In the genomic region with DNA sequence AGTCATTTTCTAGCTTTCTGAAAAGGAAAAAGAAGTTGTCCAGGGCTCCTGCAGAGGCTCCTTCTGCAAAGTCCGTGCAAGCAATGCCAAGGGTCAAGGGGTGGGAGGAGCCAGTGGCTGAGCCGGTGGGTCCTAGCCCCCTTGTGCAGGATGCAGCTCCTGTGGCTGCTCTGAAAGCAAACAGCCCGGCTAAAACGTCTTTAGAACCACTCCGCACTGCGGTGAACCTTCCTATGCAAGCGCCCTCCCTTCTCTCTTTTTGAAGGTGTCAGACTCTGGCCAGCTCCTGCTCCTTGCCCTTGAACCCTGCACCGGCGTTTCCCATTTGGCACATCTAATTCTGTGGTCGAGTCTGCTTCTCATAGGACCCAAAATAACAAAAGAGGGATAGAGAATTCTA, we compare ENCODE assay signal across 24 cellular contexts.
A peak's percentile ranks its signal among the peaks of the same experiment; 100 is the strongest.
DNase-seq lines count a peak whose midpoint lies in the region; ATAC-seq, FAIRE-seq and TF ChIP-seq lines count a peak whose summit lies in the region.
"Had no signal": no experiment of that assay in that cellular context is flagged by ENCODE, and none has a peak within 500 bp of the region (broad histone marks: within the 10 kb centered on the region; RNA-seq: fewer than 3 reads in every experiment).

No MANE protein-coding gene starts in this region.

- TF ChIP-seq CTCF in Loucy (conservative IDR thresholded peaks at IDR 0.05; ENCODE audit: low read length) (no peak), H1 (IDR thresholded peaks at IDR 0.05; ENCODE audit: control extremely low read depth in 1 of 3, insufficient read depth in 1 of 3, low read depth in 1 of 3, low read length in 3 of 3) (no peak), suprapubic skin (IDR thresholded peaks at IDR 0.05) (no peak)

- POLR2A ChIA-PET in H1 (lab: Charles Lee; ENCODE audit: partially characterized antibody): no interaction called here

- no peak for FAIRE-seq in H1 (lab: Jason Lieb, UNC)
- FAIRE-seq: A549, D721Med, GM12878, GM19239 had no signal

- no peak overlapping the region for H2BK5ac ChIP-seq in H1 (ENCODE audit: low read depth, low read length)
- H2BK5ac ChIP-seq in mesendoderm (ENCODE audit: low read length): no peak overlapping the region

- CTCF ChIA-PET in H1 (lab: Charles Lee; ENCODE audit: partially characterized antibody): interaction anchor here (1.3 to 2.8 kb wide), 2 partner anchors 11 to 14 kb away, joined by 3 to 17 read pairs; no protein-coding TSS in a partner anchor

- H3K4me3 ChIP-seq in Loucy (ENCODE audit: low read length, poor library complexity, severe bottlenecking): no peak overlapping the region
- H3K4me3 ChIP-seq in H1 (ENCODE audit: extremely low read depth in 1 of 4, insufficient read depth in 2 of 4, low read depth in 3 of 4, low read length in 4 of 4): no peak overlapping the region
- no peak overlapping the region for H3K4me3 ChIP-seq in mesendoderm (ENCODE audit: low read length)
- no peak overlapping the region for H3K4me3 ChIP-seq in suprapubic skin
- H3K4me3 ChIP-seq: A549; BLaER1 treated with 17β-estradiol and CSF1 and Interleukin-3, amounts not matched to agents 10 nM and 100 nM; GM12878; GM23338 had no signal

- no peak overlapping the region for H4K91ac ChIP-seq in H1 (replicated peaks; ENCODE audit: insufficient read length, low read length)

- H2BK120ac ChIP-seq in H1 (replicated peaks; ENCODE audit: low read depth, low read length) (no peak overlapping the region), mesendoderm (ENCODE audit: low read depth, low read length) (no peak overlapping the region)

- no peak overlapping the region for H2BK12ac ChIP-seq in H1 (ENCODE audit: low read depth, low read length)

- H3K79me2 ChIP-seq in Loucy (ENCODE audit: insufficient read depth, low read length) (no peaks in the 10 kb centered on the region), H1 (ENCODE audit: control insufficient read depth in 1 of 2, insufficient read depth in 2 of 2, low read length in 2 of 2) (no peaks in the 10 kb centered on the region), mesendoderm (ENCODE audit: control insufficient read depth, insufficient read depth, low read length) (no peaks in the 10 kb centered on the region)

- H3K4ac ChIP-seq in H1 (replicated peaks; ENCODE audit: insufficient read length, low read depth, low read length): no peak overlapping the region
- H3K4ac ChIP-seq in mesendoderm (ENCODE audit: low read depth, low read length): no peak overlapping the region

- H3K9me3 ChIP-seq in Loucy (ENCODE audit: insufficient read depth, low read depth, low read length) (no peaks in the 10 kb centered on the region), H1 (ENCODE audit: insufficient read depth in 2 of 2, low read depth in 1 of 2, low read length in 1 of 2) (no peaks in the 10 kb centered on the region), suprapubic skin (no peaks in the 10 kb centered on the region)
- H3K9me3 ChIP-seq: A549, BE2C had no signal

- no peaks in the 10 kb centered on the region for H3K9me2 ChIP-seq in Loucy (replicated peaks; ENCODE audit: low read depth, low read length)

- no peak overlapping the region for H4K5ac ChIP-seq in H1 (ENCODE audit: insufficient read length, low read depth, low read length)
- no peak overlapping the region for H4K5ac ChIP-seq in mesendoderm (ENCODE audit: low read length)

- no peak overlapping the region for H3K23ac ChIP-seq in H1 (ENCODE audit: insufficient read length)
- no peak overlapping the region for H3K23ac ChIP-seq in mesendoderm (ENCODE audit: low read length)

- no peak overlapping the region for H3K14ac ChIP-seq in H1 (ENCODE audit: insufficient read length)

- H3F3A ChIP-seq in Loucy (ENCODE audit: low read depth): peaks cover 3% of the 10 kb centered on the region; the same call in 1 of the 2 replicates

- H3K9ac ChIP-seq in Loucy (ENCODE audit: low read depth, low read length, poor library complexity, severe bottlenecking) (no peak overlapping the region), H1 (replicated peaks in 1 of 4; ENCODE audit: extremely low read depth in 1 of 4, low read depth in 3 of 4, low read length in 3 of 4) (no peak overlapping the region), mesendoderm (ENCODE audit: low read length) (no peak overlapping the region)
- H3K9ac ChIP-seq: BLaER1 treated with 17β-estradiol and CSF1 and Interleukin-3, amounts not matched to agents 10 nM and 100 nM had no signal

- H3K56ac ChIP-seq in H1 (replicated peaks; ENCODE audit: insufficient read length, low read depth, low read length): no peak overlapping the region
- H3K56ac ChIP-seq in mesendoderm (ENCODE audit: low read length): no peak overlapping the region

- TF ChIP-seq EP300 in H1 (IDR thresholded peaks at IDR 0.05; ENCODE audit: borderline replicate concordance in 1 of 2, low read depth in 2 of 2, low read length in 2 of 2) (no peak), suprapubic skin (IDR thresholded peaks at IDR 0.05) (no peak)

- no peak for TF ChIP-seq RAD21 in H1 (IDR thresholded peaks at IDR 0.05 in 1 of 2, conservative IDR thresholded peaks at IDR 0.05 in 1 of 2; ENCODE audit: low read depth in 2 of 2, low read length in 2 of 2)

- H3K4me2 ChIP-seq in Loucy (ENCODE audit: low read depth, low read length, poor library complexity, severe bottlenecking) (peak overlapping the region; percentile 34), H1 (ENCODE audit: insufficient read depth in 1 of 2, low read depth in 2 of 2, low read length in 2 of 2) (no peak overlapping the region), mesendoderm (ENCODE audit: low read length) (no peak overlapping the region)
- H3K4me2 ChIP-seq: A549 had no signal

- no peak for DNase-seq in H1 (ENCODE audit: low read depth in 1 of 2, low spot score in 2 of 2)
- DNase-seq in mesendoderm: no peak
- peak; percentile 30 to 61 for DNase-seq in suprapubic skin (ENCODE audit: low spot score in 2 of 2)
- DNase-seq in iPS-NIHi11 (ENCODE audit: low spot score): no peak
- DNase-seq in NCI-H2107 (lab: John Stamatoyannopoulos, UW): no peak
- DNase-seq: 8988T; ACHN; BE2C; CD4-positive, alpha-beta T cell; CD8-positive, alpha-beta memory T cell; DMS 273 treated with DMSO at 0.1 percent for 48 hours; DMS79; EL; GDM1; H7; HCEC 1CT had no signal

- 87% methylated on average over 9 of the region's 10 CpGs; no CpG with 5 or more reads in 1 of the 2 experiments for WGBS in H1 (ENCODE audit: extremely low coverage in 1 of 2, insufficient coverage in 1 of 2, insufficient read length in 1 of 2, insufficient replicate concordance in 2 of 2, low coverage in 1 of 2, low lambda C conversion rate in 2 of 2, missing lambda C conversion rate in 1 of 2), 2 experiments
- WGBS in mesendoderm (ENCODE audit: extremely low coverage, insufficient coverage, low lambda C conversion rate): no CpG with 5 or more reads among the region's 10 CpGs
- 82% methylated on average over 10 of the region's 10 CpGs for WGBS in suprapubic skin

- no peak overlapping the region for H2BK15ac ChIP-seq in H1 (ENCODE audit: low read length)
- H2BK15ac ChIP-seq in mesendoderm (replicated peaks; ENCODE audit: low read depth): no peak overlapping the region

- ATAC-seq in GM21367 (IDR thresholded peaks at IDR 0.05; ENCODE audit: unreplicated experiment): no peak
- ATAC-seq: A549, GM12878, GM23338 had no signal

- H3K18ac ChIP-seq in H1 (ENCODE audit: extremely low read depth, low read length): no peak overlapping the region
- peak overlapping the region; percentile 24 for H3K18ac ChIP-seq in mesendoderm (ENCODE audit: low read length)

- H2AK5ac ChIP-seq in H1 (ENCODE audit: low read depth, low read length): no peak overlapping the region
- H2AK5ac ChIP-seq in mesendoderm (ENCODE audit: low read length): no peak overlapping the region

- H3K4me1 ChIP-seq in Loucy (ENCODE audit: insufficient read depth, low read length, poor library complexity, severe bottlenecking): peaks cover 45% of the 10 kb centered on the region
- H3K4me1 ChIP-seq in H1 (replicated peaks in 1 of 4; ENCODE audit: control insufficient read depth in 3 of 4, insufficient read depth in 4 of 4, low read length in 3 of 4): peaks cover 0 to 3% (median under 1%) of the 10 kb centered on the region in 4 experiments; a peak in 1 of 7 replicates
- peaks cover 9% of the 10 kb centered on the region for H3K4me1 ChIP-seq in mesendoderm (ENCODE audit: control insufficient read depth, low read depth, low read length)
- H3K4me1 ChIP-seq in suprapubic skin: peaks cover 20% of the 10 kb centered on the region
- H3K4me1 ChIP-seq: BE2C had no signal

- TF ChIP-seq POLR2A in H1 (IDR thresholded peaks at IDR 0.05; ENCODE audit: control extremely low read depth in 1 of 2, low read depth in 2 of 2, low read length in 2 of 2) (no peak), suprapubic skin (IDR thresholded peaks at IDR 0.05) (no peak)

- no peaks in the 10 kb centered on the region for H3K36me3 ChIP-seq in Loucy (ENCODE audit: insufficient read depth, low read length)
- H3K36me3 ChIP-seq in H1 (ENCODE audit: control insufficient read depth in 2 of 4, insufficient read depth in 4 of 4, low read length in 3 of 4): no peaks in the 10 kb centered on the region
- H3K36me3 ChIP-seq in mesendoderm (ENCODE audit: control insufficient read depth, insufficient read depth, low read length): no peaks in the 10 kb centered on the region
- no peaks in the 10 kb centered on the region for H3K36me3 ChIP-seq in suprapubic skin
- H3K36me3 ChIP-seq: BE2C; BLaER1 treated with 17β-estradiol and CSF1 and Interleukin-3, amounts not matched to agents 10 nM and 100 nM had no signal

- H4K20me1 ChIP-seq in Loucy (ENCODE audit: insufficient read depth, low read length, poor library complexity, severe bottlenecking) (no peaks in the 10 kb centered on the region), H1 (replicated peaks in 1 of 2; ENCODE audit: control insufficient read depth in 1 of 2, insufficient read depth in 2 of 2, low read length in 2 of 2) (no peaks in the 10 kb centered on the region)
- H4K20me1 ChIP-seq: BLaER1 treated with 17β-estradiol and CSF1 and Interleukin-3, amounts not matched to agents 10 nM and 100 nM had no signal

- H2AFZ ChIP-seq in Loucy (ENCODE audit: low read length): no peak overlapping the region
- H2AFZ ChIP-seq in H1 (ENCODE audit: low read length): no peak overlapping the region

- H3K79me1 ChIP-seq in H1 (ENCODE audit: low read depth, low read length) (no peaks in the 10 kb centered on the region), mesendoderm (ENCODE audit: low read length) (no peaks in the 10 kb centered on the region)

- H3K27me3 ChIP-seq in Loucy (ENCODE audit: insufficient read depth, low read length, poor library complexity, severe bottlenecking) (no peaks in the 10 kb centered on the region), H1 (replicated peaks in 1 of 4; ENCODE audit: control insufficient read depth in 3 of 4, extremely low read depth in 1 of 4, insufficient read depth in 3 of 4, low read length in 3 of 4) (peaks cover 0 to 9% (median 7%) of the 10 kb centered on the region in 4 experiments; a peak in 5 of 7 replicates), mesendoderm (ENCODE audit: insufficient read depth, low read length, poor library complexity) (no peaks in the 10 kb centered on the region), suprapubic skin (peaks cover 9% of the 10 kb centered on the region)
- H3K27me3 ChIP-seq: BE2C; BLaER1 treated with 17β-estradiol and CSF1 and Interleukin-3, amounts not matched to agents 10 nM and 100 nM had no signal

- no peaks in the 10 kb centered on the region for H3K23me2 ChIP-seq in H1 (ENCODE audit: low read depth, low read length)

- H3K27ac ChIP-seq in H1 (ENCODE audit: low read depth, low read length) (no peak overlapping the region), mesendoderm (ENCODE audit: low read depth, low read length) (no peak overlapping the region), suprapubic skin (no peak overlapping the region)
- H3K27ac ChIP-seq: A549; BLaER1 treated with 17β-estradiol and CSF1 and Interleukin-3, amounts not matched to agents 10 nM and 100 nM had no signal

- no peak overlapping the region for H4K8ac ChIP-seq in H1 (ENCODE audit: extremely low read depth, insufficient read depth, low read length)
- H4K8ac ChIP-seq in mesendoderm (ENCODE audit: low read depth, low read length): no peak overlapping the region

- H2BK20ac ChIP-seq in H1 (ENCODE audit: low read length): peak overlapping the region; percentile 81; the same call in 1 of the 2 replicates

Comparison
In these comparisons a context has a peak if more than half of its experiments do, and no peak if none do; other contexts are left out.
1. DNase-seq: peak in suprapubic skin (2 of 2); none in H1 (0 of 2), mesendoderm (single experiment), iPS-NIHi11 (single experiment) and NCI-H2107 (single experiment).